ENCODE assay signal across 12 cellular contexts in genomic region chr18:59848002-59848401, GRCh38. TPM values are rescaled to one million over a fixed set of nuclear protein-coding genes. Genes with fewer than 3 reads are reported as not detected.
DNase-seq lines count a peak whose midpoint lies in the region; ATAC-seq, FAIRE-seq and TF ChIP-seq lines count a peak whose summit lies in the region.
"Had no signal": no experiment of that assay in that cellular context is flagged by ENCODE, and none has a peak within 500 bp of the region (broad histone marks: within the 10 kb centered on the region; RNA-seq: fewer than 3 reads in every experiment).

No MANE protein-coding gene starts in this region.

- 0 out of 2 replicates have a peak, but pooled peaks have one; percentile 17 for TF ChIP-seq CTCF in OCI-LY3 (IDR thresholded peaks at IDR 0.05; ENCODE audit: low read depth, low read length)

- H3K27me3 ChIP-seq in OCI-LY3 (ENCODE audit: low read depth, low read length) = no peaks in the 10 kb centered on the region; the same call in 1 of the 2 replicates
- H3K27me3 ChIP-seq: Peyer's patch had no signal

- peak overlapping the region; percentile 40 for H3K4me3 ChIP-seq in OCI-LY3 (ENCODE audit: low read length)
- H3K4me3 ChIP-seq: Peyer's patch had no signal

- H3K36me3 ChIP-seq in OCI-LY3 (replicated peaks; ENCODE audit: low read depth, low read length) = no peaks in the 10 kb centered on the region
- H3K36me3 ChIP-seq: Peyer's patch had no signal

- peaks cover 54% of the 10 kb centered on the region for H3K4me1 ChIP-seq in OCI-LY3 (ENCODE audit: low read length)

- no peaks in the 10 kb centered on the region for H3K79me2 ChIP-seq in OCI-LY3 (ENCODE audit: low read length)

- peak; percentile 38 for ATAC-seq in HG03342 (IDR thresholded peaks at IDR 0.05; ENCODE audit: unreplicated experiment)

- H3K4me2 ChIP-seq in OCI-LY3 (ENCODE audit: low read length) = peak overlapping the region; percentile 71

- peak; percentile 60 for DNase-seq in DMS79 (lab: John Stamatoyannopoulos, UW)
- no peak for DNase-seq in GM19239 (ENCODE audit: insufficient read length, low spot score)
- DNase-seq in erythroblast (lab: John Stamatoyannopoulos, UW) = no peak
- DNase-seq in H4 (ENCODE audit: low spot score) = no peak
- DNase-seq in NCI-H526 treated with DMSO at 0.1 percent for 48 hours (lab: John Stamatoyannopoulos, UW) = no peak
- DNase-seq in DMS 273 treated with DMSO at 0.1 percent for 48 hours (lab: John Stamatoyannopoulos, UW) = no peak
- DNase-seq: activated effector memory CD4-positive, alpha-beta T cell treated with Interleukin-2 at 50 U/mL for 16 hours; Kasumi-1; Peyer's patch; stimulated activated CD4-positive, alpha-beta T cell treated with anti-CD3 and anti-CD28 coated beads, Interleukin-4, amount 100 ng/mL, for 4 hours had no signal

- no peaks in the 10 kb centered on the region for H4K20me1 ChIP-seq in OCI-LY3 (ENCODE audit: insufficient read depth, low read length)

- no peaks in the 10 kb centered on the region for H3K9me3 ChIP-seq in OCI-LY3 (ENCODE audit: insufficient read depth, low read length)
- H3K9me3 ChIP-seq: Peyer's patch had no signal

- FAIRE-seq in GM19239 (lab: Jason Lieb, UNC) = peak; percentile 72

- H2AFZ ChIP-seq in OCI-LY3 (ENCODE audit: low read depth, low read length) = peak overlapping the region; percentile 61

- TF ChIP-seq POLR2A in erythroblast (IDR thresholded peaks at IDR 0.05; ENCODE audit: low read length) = no peak

- peak overlapping the region; percentile 62 for H3K27ac ChIP-seq in OCI-LY3 (ENCODE audit: low read length)
- H3K27ac ChIP-seq: Peyer's patch had no signal

- peak overlapping the region; percentile 20; the same call in 1 of the 2 replicates for H3K9ac ChIP-seq in OCI-LY3 (ENCODE audit: low read length)

RNA-seq across cellular contexts. Expression of gene PMAIP1, which starts 51.8 kb away (rescaled TPM):
- total RNA-seq in H4 (2014; rRNA removed; shearing (Covaris generic)) = 52.4 and 64.3 TPM in 2 replicates
